ENCODE assay signal across 1 cellular context in the genomic region with DNA sequence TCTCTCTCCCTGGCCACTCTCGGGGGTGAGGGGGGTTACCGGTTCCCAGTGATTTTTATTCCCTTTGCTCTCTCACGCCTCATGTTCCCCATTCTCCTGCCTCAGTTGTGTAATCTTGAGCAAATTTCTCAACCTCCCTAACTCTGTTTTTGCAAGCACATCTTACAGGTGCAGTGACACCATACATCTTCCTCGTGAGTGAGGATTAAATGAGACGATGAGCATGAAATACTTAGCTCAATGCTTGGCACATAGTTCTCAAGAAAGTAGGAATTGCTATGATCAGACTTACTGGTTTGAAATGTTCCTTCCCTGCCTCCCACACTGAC.
TF ChIP-seq lines count a peak whose summit lies in the region.

No MANE protein-coding gene starts in this region.

TF ChIP-seq in IMR-90, 13 proteins besides CTCF, POLR2A, EP300 and RAD21 (continued from another document):
- TF ChIP-seq, protein P1, sequence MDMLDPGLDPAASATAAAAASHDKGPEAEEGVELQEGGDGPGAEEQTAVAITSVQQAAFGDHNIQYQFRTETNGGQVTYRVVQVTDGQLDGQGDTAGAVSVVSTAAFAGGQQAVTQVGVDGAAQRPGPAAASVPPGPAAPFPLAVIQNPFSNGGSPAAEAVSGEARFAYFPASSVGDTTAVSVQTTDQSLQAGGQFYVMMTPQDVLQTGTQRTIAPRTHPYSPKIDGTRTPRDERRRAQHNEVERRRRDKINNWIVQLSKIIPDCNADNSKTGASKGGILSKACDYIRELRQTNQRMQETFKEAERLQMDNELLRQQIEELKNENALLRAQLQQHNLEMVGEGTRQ (IDR thresholded peaks at IDR 0.05; ENCODE audit: low read depth, low read length): no peak
- TF ChIP-seq CHD1 (IDR thresholded peaks at IDR 0.05; ENCODE audit: low read depth, low read length) (no peak), MAZ (IDR thresholded peaks at IDR 0.05; ENCODE audit: borderline replicate concordance, low read depth, low read length) (no peak), MXI1 (IDR thresholded peaks at IDR 0.05; ENCODE audit: borderline replicate concordance, low read depth, low read length) (no peak)
